Comparison of ENCODE assay signal across 1 cellular context in genomic region chr5:5014836-5015235, GRCh38.
TF ChIP-seq lines count a peak whose summit lies in the region.

No MANE protein-coding gene starts in this region.

TF ChIP-seq in WTC11, 78 proteins besides CTCF, POLR2A, EP300 and RAD21 (continued from another document):
- TF ChIP-seq ZNF532 (CRISPR knock-in tag; IDR thresholded peaks at IDR 0.05; ENCODE audit: borderline replicate concordance), result no peak
- TF ChIP-seq, protein P1, sequence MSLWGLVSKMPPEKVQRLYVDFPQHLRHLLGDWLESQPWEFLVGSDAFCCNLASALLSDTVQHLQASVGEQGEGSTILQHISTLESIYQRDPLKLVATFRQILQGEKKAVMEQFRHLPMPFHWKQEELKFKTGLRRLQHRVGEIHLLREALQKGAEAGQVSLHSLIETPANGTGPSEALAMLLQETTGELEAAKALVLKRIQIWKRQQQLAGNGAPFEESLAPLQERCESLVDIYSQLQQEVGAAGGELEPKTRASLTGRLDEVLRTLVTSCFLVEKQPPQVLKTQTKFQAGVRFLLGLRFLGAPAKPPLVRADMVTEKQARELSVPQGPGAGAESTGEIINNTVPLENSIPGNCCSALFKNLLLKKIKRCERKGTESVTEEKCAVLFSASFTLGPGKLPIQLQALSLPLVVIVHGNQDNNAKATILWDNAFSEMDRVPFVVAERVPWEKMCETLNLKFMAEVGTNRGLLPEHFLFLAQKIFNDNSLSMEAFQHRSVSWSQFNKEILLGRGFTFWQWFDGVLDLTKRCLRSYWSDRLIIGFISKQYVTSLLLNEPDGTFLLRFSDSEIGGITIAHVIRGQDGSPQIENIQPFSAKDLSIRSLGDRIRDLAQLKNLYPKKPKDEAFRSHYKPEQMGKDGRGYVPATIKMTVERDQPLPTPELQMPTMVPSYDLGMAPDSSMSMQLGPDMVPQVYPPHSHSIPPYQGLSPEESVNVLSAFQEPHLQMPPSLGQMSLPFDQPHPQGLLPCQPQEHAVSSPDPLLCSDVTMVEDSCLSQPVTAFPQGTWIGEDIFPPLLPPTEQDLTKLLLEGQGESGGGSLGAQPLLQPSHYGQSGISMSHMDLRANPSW (CRISPR knock-in tag; conservative IDR thresholded peaks at IDR 0.05; ENCODE audit: low read depth), result no peak
- no peak for TF ChIP-seq ZNF396 (CRISPR knock-in tag; IDR thresholded peaks at IDR 0.05; ENCODE audit: borderline replicate concordance)
